8 cellular contexts compared by ENCODE assay signal in the genomic region with DNA sequence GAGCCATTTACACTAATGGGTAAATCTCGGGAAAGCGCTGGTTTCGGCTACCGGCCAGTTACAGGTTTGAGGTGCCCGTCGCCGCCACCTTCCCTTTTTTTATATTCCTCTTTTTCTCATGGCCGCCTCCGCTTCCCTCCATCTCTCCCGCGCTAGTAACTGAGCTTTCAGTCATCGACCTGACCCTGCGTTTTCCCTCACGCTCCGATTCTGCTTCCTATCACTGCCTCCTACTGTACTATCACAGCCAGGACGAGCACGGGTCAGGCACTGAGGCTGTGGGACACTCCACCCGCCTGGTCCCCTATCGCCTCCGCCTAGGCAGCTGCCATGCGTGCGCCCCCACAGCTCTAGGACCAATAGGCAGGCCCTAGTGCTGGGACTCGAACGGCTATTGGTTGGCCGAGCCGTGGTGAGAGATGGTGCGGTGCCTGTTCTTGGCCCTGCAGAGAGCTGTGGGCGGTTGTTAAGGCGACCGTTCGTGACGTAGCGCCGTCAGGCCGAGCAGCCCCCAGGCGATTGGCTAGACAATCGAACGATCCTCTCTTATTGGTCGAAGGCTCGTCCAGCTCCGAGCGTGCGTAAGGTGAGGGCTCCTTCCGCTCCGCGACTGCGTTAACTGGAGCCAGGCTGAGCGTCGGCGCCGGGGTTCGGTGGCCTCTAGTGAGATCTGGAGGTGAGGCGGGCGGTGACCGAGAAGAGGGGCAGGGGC. TPM values are rescaled to one million over a fixed set of nuclear protein-coding genes. Genes with fewer than 3 reads are reported as not detected.
A peak's percentile ranks its signal among the peaks of the same experiment; 100 is the strongest.
DNase-seq lines count a peak whose midpoint lies in the region; ATAC-seq, FAIRE-seq and TF ChIP-seq lines count a peak whose summit lies in the region.

A gene (plus strand): TSS at position 596 of the 712 bp plus-strand sequence. CDS start 5,386 bp downstream, outside the sequence.

- H3K9ac ChIP-seq in keratinocyte (ENCODE audit: control insufficient read depth, extremely low read depth, insufficient read depth, low read length) = peak within 1 kb of the TSS; percentile 89

- peak within 1 kb of the TSS; percentile 86 for H3K27ac ChIP-seq in keratinocyte (ENCODE audit: control insufficient read depth, insufficient read depth, low read length)

- peak within 1 kb of the TSS; percentile 77 for H2AFZ ChIP-seq in keratinocyte (ENCODE audit: control insufficient read depth, low read length)

- H3K9me3 ChIP-seq in keratinocyte (ENCODE audit: control insufficient read depth, low read depth, low read length) = no peaks in the 10 kb centered on the region

- DNase-seq in AML-193 (lab: John Stamatoyannopoulos, UW) = peak; percentile 98
- peak; percentile 99 for DNase-seq in NCI-H446 treated with DMSO at 0.1 percent for 48 hours (lab: John Stamatoyannopoulos, UW)
- DNase-seq in activated CD4-positive, CD25-positive, alpha-beta regulatory T cell treated with anti-CD3 and anti-CD28 coated beads, Interleukin-2, amount 50 U/mL, for 72 hours = peak; percentile 94
- DNase-seq in cerebellum (ENCODE audit: low spot score) = peak; percentile 97
- DNase-seq in keratinocyte (ENCODE audit: low read depth, low spot score) = peak; percentile 97
- peak; percentile 98 for DNase-seq in stimulated activated CD4-positive, alpha-beta T cell treated with anti-CD3 and anti-CD28 coated beads, Interleukin-15, amount 100 ng/mL, for 24 hours

- peaks cover 19% of the 10 kb centered on the region for H4K20me1 ChIP-seq in keratinocyte (ENCODE audit: control insufficient read depth, extremely low read depth, insufficient read depth, low read length)

- H3K4me3 ChIP-seq in keratinocyte (ENCODE audit: control insufficient read depth in 2 of 3, extremely low read depth in 1 of 3, insufficient read depth in 2 of 3, low read depth in 1 of 3, low read length in 3 of 3) = peak within 1 kb of the TSS; percentile 66 to 97 (median 93)

- H3K79me2 ChIP-seq in keratinocyte (ENCODE audit: control insufficient read depth, insufficient read depth, low read length) = peaks cover 45% of the 10 kb centered on the region

- FAIRE-seq in keratinocyte (lab: Jason Lieb, UNC) = peak; percentile 94

- H3K4me2 ChIP-seq in keratinocyte (ENCODE audit: control insufficient read depth, extremely low read depth, insufficient read depth, low read depth, low read length) = peak within 1 kb of the TSS; percentile 93

- ATAC-seq in GM19035 (IDR thresholded peaks at IDR 0.05; ENCODE audit: unreplicated experiment) (peak; percentile 98), HG03354 (IDR thresholded peaks at IDR 0.05; ENCODE audit: poor library complexity, severe bottlenecking, unreplicated experiment) (peak; percentile 99)

- no peaks in the 10 kb centered on the region for H3K9me1 ChIP-seq in keratinocyte (ENCODE audit: control insufficient read depth, extremely low read depth, insufficient read depth, low read length)

- peaks cover 36% of the 10 kb centered on the region for H3K4me1 ChIP-seq in keratinocyte (ENCODE audit: control insufficient read depth, extremely low read depth, insufficient read depth, low read length)

- TF ChIP-seq CTCF in keratinocyte (optimal IDR thresholded peaks at IDR 0.05 in 1 of 3, IDR thresholded peaks at IDR 0.05 in 1 of 3, conservative IDR thresholded peaks at IDR 0.05 in 1 of 3; ENCODE audit: extremely low read depth in 1 of 3, insufficient read depth in 2 of 3, low read length in 3 of 3) = peak in 2 of 3 experiments; percentile 15 to 82

- dilution Hi-C loops in keratinocyte (cut with MboI; ENCODE audit: extremely low pct_ligation_motif_present, low sequenced_read_pairs) = no loop called here

- no peaks in the 10 kb centered on the region for H3K27me3 ChIP-seq in keratinocyte (ENCODE audit: control insufficient read depth, extremely low read depth, insufficient read depth, low read length)

- H3K36me3 ChIP-seq in keratinocyte (ENCODE audit: control insufficient read depth in 2 of 2, extremely low read depth in 1 of 2, insufficient read depth in 2 of 2, low read length in 2 of 2) = no peaks in the 10 kb centered on the region

RNA-seq across cellular contexts. Expression of the gene that starts here (rescaled TPM):
- total RNA-seq in cerebellum = 168 TPM
- 124 to 181 TPM (median 124 TPM) in 3 replicates for polyA plus RNA-seq in keratinocyte
- 109 TPM for polyA plus RNA-seq in keratinocyte (2011; ENCODE audit: low read depth)
- 28.9 and 62.6 TPM in 2 replicates for polyA plus RNA-seq in keratinocyte (2011; cell fraction: cytosol; rRNA removed)
- polyA plus RNA-seq in keratinocyte (2011; cell fraction: nucleus; rRNA removed) = 174 and 233 TPM in 2 replicates
- polyA plus RNA-seq in keratinocyte (2012; ENCODE audit: low replicate concordance) = 113 and 126 TPM in 2 replicates
- polyA minus RNA-seq in keratinocyte = 77.0 to 418 TPM (median 257 TPM) in 3 replicates
- polyA minus RNA-seq in keratinocyte (2011; cell fraction: cytosol; rRNA and poly(A)+ RNA removed) = 65.6 TPM
- polyA minus RNA-seq in keratinocyte (2011; cell fraction: nucleus; rRNA and poly(A)+ RNA removed) = 240 and 404 TPM in 2 replicates

Comparison
In these comparisons a context has a peak if more than half of its experiments do, and no peak if none do; other contexts are left out.
1. Peak in every context shown above with its lines: DNase-seq, ATAC-seq, H3K4me3 ChIP-seq and H3K27ac ChIP-seq.